9 cellular contexts compared by ENCODE assay signal in the genomic region with DNA sequence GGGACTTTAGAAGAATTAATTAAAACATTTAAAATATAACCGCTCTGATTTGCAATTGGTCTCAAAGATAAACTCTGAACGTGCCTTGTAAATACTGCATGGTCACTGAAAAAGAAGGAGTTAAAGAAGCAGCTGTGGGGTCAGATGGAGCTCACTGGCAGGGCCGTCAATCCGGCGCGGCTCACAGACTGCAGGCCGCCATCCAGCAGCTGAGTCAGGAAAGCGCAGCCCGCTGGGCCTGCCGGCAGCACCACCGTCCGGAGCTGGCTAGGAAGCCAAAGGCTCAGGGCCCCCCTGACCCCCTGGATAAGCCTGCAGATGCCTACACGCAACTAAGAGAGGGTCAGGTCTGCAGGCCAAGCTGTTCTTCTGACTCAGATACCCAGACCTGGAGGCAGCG. TPM values are rescaled to one million over a fixed set of nuclear protein-coding genes. Genes with fewer than 3 reads are reported as not detected.
DNase-seq lines count a peak whose midpoint lies in the region; ATAC-seq and TF ChIP-seq lines count a peak whose summit lies in the region.
"Had no signal": no experiment of that assay in that cellular context is flagged by ENCODE, and none has a peak within 500 bp of the region (broad histone marks: within the 10 kb centered on the region; RNA-seq: fewer than 3 reads in every experiment).

No MANE protein-coding gene starts in this region.

- H3K56ac ChIP-seq in mesendoderm (ENCODE audit: low read length), result peak overlapping the region; percentile 42

- no peak overlapping the region for H3K27ac Mint-ChIP-seq in endodermal cell

- H3K9me3 ChIP-seq in endodermal cell (ENCODE audit: control insufficient read depth, low read length), result no peaks in the 10 kb centered on the region
- no peaks in the 10 kb centered on the region for H3K9me3 ChIP-seq in testis

- no peak overlapping the region for H4K5ac ChIP-seq in mesendoderm (ENCODE audit: low read length)

- no peaks in the 10 kb centered on the region for H3K36me3 Mint-ChIP-seq in endodermal cell (ENCODE audit: low read depth)

- H3K79me1 ChIP-seq in mesendoderm (ENCODE audit: low read length), result no peaks in the 10 kb centered on the region

- DNase-seq in LHCN-M2 (ENCODE audit: low read depth), result peak; percentile 46
- DNase-seq in endodermal cell, result peak; percentile 58
- DNase-seq in mesendoderm, result peak; percentile 40
- peak; percentile 37 for DNase-seq in testis
- DNase-seq in activated CD4-positive, alpha-beta T cell treated with anti-CD3 and anti-CD28 coated beads, Interleukin-2, amount 50 U/mL, for 48 hours, result no peak
- DNase-seq in KG1 (lab: John Stamatoyannopoulos, UW), result no peak

- no peaks in the 10 kb centered on the region for H3K79me2 ChIP-seq in mesendoderm (ENCODE audit: control insufficient read depth, insufficient read depth, low read length)

- H3K9ac ChIP-seq in endodermal cell (ENCODE audit: extremely low read depth, low read length, poor library complexity, severe bottlenecking), result no peak overlapping the region
- no peak overlapping the region for H3K9ac ChIP-seq in mesendoderm (ENCODE audit: low read length)

- no peak for TF ChIP-seq POLR2A in testis (IDR thresholded peaks at IDR 0.05)

- H2BK5ac ChIP-seq in mesendoderm (ENCODE audit: low read length), result no peak overlapping the region

- H3K23ac ChIP-seq in mesendoderm (ENCODE audit: low read length), result peak overlapping the region; percentile 66

- H3K27ac ChIP-seq in endodermal cell (ENCODE audit: low read depth, low read length), result peak overlapping the region; percentile 61
- H3K27ac ChIP-seq in mesendoderm (ENCODE audit: low read depth, low read length), result no peak overlapping the region
- no peak overlapping the region for H3K27ac ChIP-seq in testis

- H4K8ac ChIP-seq in mesendoderm (ENCODE audit: low read depth, low read length), result no peak overlapping the region

- no peak for ATAC-seq in HG03342 (IDR thresholded peaks at IDR 0.05; ENCODE audit: unreplicated experiment)
- ATAC-seq: activated CD4-positive, CD25-positive, alpha-beta regulatory T cell treated with anti-CD3 and anti-CD28 coated beads, Interleukin-2, amount 50 U/mL, for 24 hours had no signal

- no peak overlapping the region for H2BK120ac ChIP-seq in mesendoderm (ENCODE audit: low read depth, low read length)

- H2BK15ac ChIP-seq in mesendoderm (replicated peaks; ENCODE audit: low read depth), result no peak overlapping the region

- WGBS in endodermal cell (ENCODE audit: insufficient coverage in 1 of 2, insufficient read length in 1 of 2), 2 experiments, result 66 to 71% methylated on average over 12 to 14 of the region's 14 CpGs
- no CpG with 5 or more reads among the region's 14 CpGs for WGBS in mesendoderm (ENCODE audit: extremely low coverage, insufficient coverage, low lambda C conversion rate)
- 11 to 19% methylated on average over 8 to 14 of the region's 14 CpGs for WGBS in testis, 2 donors

- H3K4ac ChIP-seq in mesendoderm (ENCODE audit: low read depth, low read length), result no peak overlapping the region

- peaks cover 16% of the 10 kb centered on the region for H3K4me1 ChIP-seq in endodermal cell (ENCODE audit: control insufficient read depth, insufficient read depth, low read length)
- H3K4me1 ChIP-seq in mesendoderm (ENCODE audit: control insufficient read depth, low read depth, low read length), result peaks cover 9% of the 10 kb centered on the region
- H3K4me1 ChIP-seq in testis, result peaks cover 19% of the 10 kb centered on the region

- no peaks in the 10 kb centered on the region for H3K36me3 ChIP-seq in endodermal cell (ENCODE audit: control insufficient read depth, insufficient read depth, low read length)
- no peaks in the 10 kb centered on the region for H3K36me3 ChIP-seq in mesendoderm (ENCODE audit: control insufficient read depth, insufficient read depth, low read length)
- no peaks in the 10 kb centered on the region for H3K36me3 ChIP-seq in testis (ENCODE audit: low read depth, missing control alignments)

- TF ChIP-seq CTCF in endodermal cell (conservative IDR thresholded peaks at IDR 0.05) (no peak), testis (IDR thresholded peaks at IDR 0.05) (peak in 1 of 3 experiments; percentile 1)

- H2AK5ac ChIP-seq in mesendoderm (ENCODE audit: low read length), result no peak overlapping the region

- H3K4me3 ChIP-seq in endodermal cell (ENCODE audit: low read length) (no peak overlapping the region), mesendoderm (ENCODE audit: low read length) (no peak overlapping the region), testis (peak overlapping the region in 1 of 2 donors; percentile 1)

- no peaks in the 10 kb centered on the region for H3K9me3 Mint-ChIP-seq in endodermal cell

- H3K27me3 Mint-ChIP-seq in endodermal cell (ENCODE audit: insufficient read depth), result peaks cover 41% of the 10 kb centered on the region

- peaks cover 32% of the 10 kb centered on the region for H3K4me1 Mint-ChIP-seq in endodermal cell

- no peak overlapping the region for H3K4me3 Mint-ChIP-seq in endodermal cell

- no peak overlapping the region for H3K4me2 ChIP-seq in mesendoderm (ENCODE audit: low read length)

- intact Hi-C loops in testis (cut with DNase I; ENCODE audit: low total_unique reads), result no loop called here

- H3K18ac ChIP-seq in mesendoderm (ENCODE audit: low read length), result no peak overlapping the region

- H3K27me3 ChIP-seq in endodermal cell (ENCODE audit: control insufficient read depth, insufficient read depth, low read length, poor library complexity, severe bottlenecking) (peaks cover 3% of the 10 kb centered on the region), mesendoderm (ENCODE audit: insufficient read depth, low read length, poor library complexity) (no peaks in the 10 kb centered on the region), testis (no peaks in the 10 kb centered on the region)

RNA-seq across cellular contexts. Expression of a gene that starts 54.2 kb away (rescaled TPM):
- not detected in 2 replicates for total RNA-seq in LHCN-M2 (2014; rRNA removed)
- not detected for polyA plus RNA-seq in LHCN-M2 (2012)
- not detected for total RNA-seq in endodermal cell
- polyA plus RNA-seq in endodermal cell (2013, experiment 1 of 2), result not detected
- 0.04 TPM for polyA plus RNA-seq in endodermal cell (2013, experiment 2 of 2)
- 0.04 TPM for polyA plus RNA-seq in mesendoderm (2013, experiment 1 of 2)
- 0.03 TPM for polyA plus RNA-seq in mesendoderm (2013, experiment 2 of 2)
- total RNA-seq in testis, result 10 to 100 TPM in 1 of 2 donors, 1 to 10 TPM in 1; 7.2 to 13.5 TPM
- polyA plus RNA-seq in testis (ENCODE audit: insufficient read depth, low read depth, low replicate concordance), result 8.0 TPM
- total RNA-seq: OCI-LY7 had no signal

Comparison
In these comparisons a context has a peak if more than half of its experiments do, and no peak if none do; other contexts are left out.
1. DNase-seq: peak in LHCN-M2 (single experiment), endodermal cell (single experiment), mesendoderm (single experiment) and testis (single experiment); none in activated CD4-positive, alpha-beta T cell treated with anti-CD3 and anti-CD28 coated beads, Interleukin-2, amount 50 U/mL, for 48 hours (0 of 2) and KG1 (single experiment).